ENCODE assay signal across 1 cellular context in genomic region chr5:168292783-168293696, GRCh38.
TF ChIP-seq lines count a peak whose summit lies in the region.

No MANE protein-coding gene starts in this region.

TF ChIP-seq in WTC11, 78 proteins besides CTCF, POLR2A, EP300 and RAD21 (continued from another document):
- no peak for TF ChIP-seq ERG (CRISPR knock-in tag; IDR thresholded peaks at IDR 0.05)
- TF ChIP-seq SOX15 (CRISPR knock-in tag; IDR thresholded peaks at IDR 0.05) = no peak
- TF ChIP-seq NFATC4 (CRISPR knock-in tag; IDR thresholded peaks at IDR 0.05) = no peak
- no peak for TF ChIP-seq NR1H2 (CRISPR knock-in tag; IDR thresholded peaks at IDR 0.05)
- TF ChIP-seq ZNF263 (CRISPR knock-in tag; IDR thresholded peaks at IDR 0.05; ENCODE audit: low read depth) = no peak
- TF ChIP-seq ZNF121 (CRISPR knock-in tag; IDR thresholded peaks at IDR 0.05) = no peak
- TF ChIP-seq FOXP4 (CRISPR knock-in tag; IDR thresholded peaks at IDR 0.05) = no peak
- no peak for TF ChIP-seq MLX (CRISPR knock-in tag; IDR thresholded peaks at IDR 0.05)
- TF ChIP-seq PRRX2 (CRISPR knock-in tag; IDR thresholded peaks at IDR 0.05) = no peak
